In genomic region chrX:125398959-125399440, GRCh38 we compare ENCODE assay signal across 1 cellular context.
TF ChIP-seq lines count a peak whose summit lies in the region.

No MANE protein-coding gene starts in this region.

TF ChIP-seq in K562, 482 proteins besides CTCF, POLR2A, EP300 and RAD21 (continued from another document):
- TF ChIP-seq MYC (IDR thresholded peaks at IDR 0.05; ENCODE audit: low read depth, low read length) (peak; percentile 78), MYC (CRISPR knock-in tag; IDR thresholded peaks at IDR 0.05; ENCODE audit: borderline replicate concordance, low read depth) (no peak), ZBTB2 (IDR thresholded peaks at IDR 0.05) (0 out of 2 replicates have a peak, but pooled peaks have one; percentile 36), MAX (CRISPR knock-in tag; IDR thresholded peaks at IDR 0.05) (peak; percentile 23; the same call in 1 of the 2 replicates), ZNF212 (CRISPR knock-in tag; IDR thresholded peaks at IDR 0.05) (no peak), ZNF143 (CRISPR knock-in tag; IDR thresholded peaks at IDR 0.05) (no peak), RAD51 (IDR thresholded peaks at IDR 0.05; ENCODE audit: borderline replicate concordance, low read depth) (0 out of 2 replicates have a peak, but pooled peaks have one; percentile 21), TCF3 (CRISPR knock-in tag; IDR thresholded peaks at IDR 0.05) (peak; percentile 96), HMBOX1 (IDR thresholded peaks at IDR 0.05) (peak; percentile 83), FOXM1 (IDR thresholded peaks at IDR 0.05; ENCODE audit: low read depth) (peak; percentile 79), FOXM1 (CRISPR knock-in tag; IDR thresholded peaks at IDR 0.05; ENCODE audit: low read depth) (no peak), CBFA2T3 (IDR thresholded peaks at IDR 0.05) (peak; percentile 97), CCNT2 (IDR thresholded peaks at IDR 0.05; ENCODE audit: borderline replicate concordance, extremely low read depth, insufficient read length, low read depth, low read length) (peak; percentile 70), ZNF644 (tag; IDR thresholded peaks at IDR 0.05; ENCODE audit: low read depth) (peak; percentile 55; the same call in 1 of the 2 replicates), NCOA1 (IDR thresholded peaks at IDR 0.05; ENCODE audit: low read depth) (peak; percentile 48; the same call in 1 of the 2 replicates), ZFX (CRISPR knock-in tag; IDR thresholded peaks at IDR 0.05) (peak; percentile 86), HMGN3 (IDR thresholded peaks at IDR 0.05; ENCODE audit: borderline replicate concordance, extremely low read depth, insufficient read length, low read depth, low read length) (peak; percentile 44), NFE2 (IDR thresholded peaks at IDR 0.05; ENCODE audit: low read depth) (0 out of 2 replicates have a peak, but pooled peaks have one; percentile 15), ZNF449 (CRISPR knock-in tag; IDR thresholded peaks at IDR 0.05) (0 out of 2 replicates have a peak, but pooled peaks have one; percentile 11), MBD2 (IDR thresholded peaks at IDR 0.05; ENCODE audit: borderline replicate concordance, low read depth) (peak; percentile 51; the same call in 1 of the 2 replicates), ZKSCAN3 (CRISPR knock-in tag; IDR thresholded peaks at IDR 0.05) (no peak), PBX2 (CRISPR knock-in tag; IDR thresholded peaks at IDR 0.05; ENCODE audit: low read depth) (no peak), PBX2 (tag; conservative IDR thresholded peaks at IDR 0.05; ENCODE audit: low read depth) (peak; percentile 43; the same call in 1 of the 2 replicates), POLR2AphosphoS5 (IDR thresholded peaks at IDR 0.05; ENCODE audit: control insufficient read depth, insufficient read depth, low read depth, low read length) (peak; percentile 89), E2F6 (IDR thresholded peaks at IDR 0.05; ENCODE audit: borderline replicate concordance in 1 of 2, extremely low read depth in 1 of 2, insufficient read depth in 1 of 2, insufficient read length in 1 of 2, low read depth in 1 of 2, low read length in 1 of 2, poor library complexity in 1 of 2, severe bottlenecking in 1 of 2) (peak in 1 of 2 experiments; percentile 34), NR4A1 (CRISPR knock-in tag; IDR thresholded peaks at IDR 0.05) (no peak), NR4A1 (tag; IDR thresholded peaks at IDR 0.05) (peak; percentile 70; the same call in 1 of the 2 replicates), KLF10 (CRISPR knock-in tag; IDR thresholded peaks at IDR 0.05) (no peak), ZNF766 (CRISPR knock-in tag; conservative IDR thresholded peaks at IDR 0.05) (peak; percentile 93), SFPQ (IDR thresholded peaks at IDR 0.05; ENCODE audit: low read depth, low read length) (no peak), NBN (IDR thresholded peaks at IDR 0.05; ENCODE audit: low read depth) (0 out of 2 replicates have a peak, but pooled peaks have one; percentile 66), ZNF518B (CRISPR knock-in tag; IDR thresholded peaks at IDR 0.05) (no peak), RBBP5 (IDR thresholded peaks at IDR 0.05; ENCODE audit: borderline replicate concordance, insufficient read depth, low read length, poor library complexity, severe bottlenecking) (peak; percentile 95), L3MBTL2 (IDR thresholded peaks at IDR 0.05) (peak; percentile 96), EZH2 (IDR thresholded peaks at IDR 0.05; ENCODE audit: borderline replicate concordance, low read depth, low read length) (no peak), VEZF1 (CRISPR knock-in tag; IDR thresholded peaks at IDR 0.05) (peak; percentile 43; the same call in 1 of the 2 replicates), ZNF175 (CRISPR knock-in tag; IDR thresholded peaks at IDR 0.05; ENCODE audit: low read depth) (peak; percentile 88)
